1 cellular context compared by ENCODE assay signal in the genomic region with DNA sequence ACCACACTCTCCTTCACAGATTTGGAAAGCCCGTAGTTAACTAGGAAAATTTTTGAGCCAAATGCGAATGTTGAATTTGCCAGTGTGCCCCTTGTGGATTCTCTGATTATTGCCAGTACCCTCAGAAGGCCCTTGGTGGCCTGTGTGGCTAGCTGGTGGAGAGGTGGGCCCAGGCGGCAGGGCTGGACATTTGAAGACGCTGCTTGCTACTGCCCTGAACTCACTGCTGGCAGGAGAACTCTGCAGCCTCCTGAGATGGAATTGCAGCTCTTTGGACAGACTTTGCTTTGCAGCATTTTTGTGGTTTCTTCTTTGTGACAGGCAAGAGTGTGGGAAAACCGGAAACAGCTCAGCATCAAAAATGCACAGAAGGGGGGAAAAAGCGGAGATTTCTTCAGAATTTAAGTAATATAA.
TF ChIP-seq lines count a peak whose summit lies in the region.

No MANE protein-coding gene starts in this region.

TF ChIP-seq in GM23338, 12 proteins besides CTCF, POLR2A, EP300 and RAD21 (continued from another document):
- TF ChIP-seq, protein P1, sequence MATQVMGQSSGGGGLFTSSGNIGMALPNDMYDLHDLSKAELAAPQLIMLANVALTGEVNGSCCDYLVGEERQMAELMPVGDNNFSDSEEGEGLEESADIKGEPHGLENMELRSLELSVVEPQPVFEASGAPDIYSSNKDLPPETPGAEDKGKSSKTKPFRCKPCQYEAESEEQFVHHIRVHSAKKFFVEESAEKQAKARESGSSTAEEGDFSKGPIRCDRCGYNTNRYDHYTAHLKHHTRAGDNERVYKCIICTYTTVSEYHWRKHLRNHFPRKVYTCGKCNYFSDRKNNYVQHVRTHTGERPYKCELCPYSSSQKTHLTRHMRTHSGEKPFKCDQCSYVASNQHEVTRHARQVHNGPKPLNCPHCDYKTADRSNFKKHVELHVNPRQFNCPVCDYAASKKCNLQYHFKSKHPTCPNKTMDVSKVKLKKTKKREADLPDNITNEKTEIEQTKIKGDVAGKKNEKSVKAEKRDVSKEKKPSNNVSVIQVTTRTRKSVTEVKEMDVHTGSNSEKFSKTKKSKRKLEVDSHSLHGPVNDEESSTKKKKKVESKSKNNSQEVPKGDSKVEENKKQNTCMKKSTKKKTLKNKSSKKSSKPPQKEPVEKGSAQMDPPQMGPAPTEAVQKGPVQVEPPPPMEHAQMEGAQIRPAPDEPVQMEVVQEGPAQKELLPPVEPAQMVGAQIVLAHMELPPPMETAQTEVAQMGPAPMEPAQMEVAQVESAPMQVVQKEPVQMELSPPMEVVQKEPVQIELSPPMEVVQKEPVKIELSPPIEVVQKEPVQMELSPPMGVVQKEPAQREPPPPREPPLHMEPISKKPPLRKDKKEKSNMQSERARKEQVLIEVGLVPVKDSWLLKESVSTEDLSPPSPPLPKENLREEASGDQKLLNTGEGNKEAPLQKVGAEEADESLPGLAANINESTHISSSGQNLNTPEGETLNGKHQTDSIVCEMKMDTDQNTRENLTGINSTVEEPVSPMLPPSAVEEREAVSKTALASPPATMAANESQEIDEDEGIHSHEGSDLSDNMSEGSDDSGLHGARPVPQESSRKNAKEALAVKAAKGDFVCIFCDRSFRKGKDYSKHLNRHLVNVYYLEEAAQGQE (IDR thresholded peaks at IDR 0.05; ENCODE audit: unreplicated experiment), result no peak
- TF ChIP-seq CREB1 (CRISPR knock-in tag; IDR thresholded peaks at IDR 0.05; ENCODE audit: low read depth) (no peak), ZNF331 (CRISPR knock-in tag; IDR thresholded peaks at IDR 0.05; ENCODE audit: low read depth) (no peak), EZH2 (IDR thresholded peaks at IDR 0.05; ENCODE audit: low read depth, unreplicated experiment) (no peak), NANOG (IDR thresholded peaks at IDR 0.05; ENCODE audit: borderline replicate concordance) (no peak), POLR2AphosphoS5 (IDR thresholded peaks at IDR 0.05; ENCODE audit: low read depth) (no peak), STAT1 (IDR thresholded peaks at IDR 0.05; ENCODE audit: unreplicated experiment) (no peak), JUNB (IDR thresholded peaks at IDR 0.05; ENCODE audit: unreplicated experiment) (no peak), EZH2phosphoT487 (IDR thresholded peaks at IDR 0.05; ENCODE audit: unreplicated experiment) (no peak)
- TF ChIP-seq, protein P2, sequence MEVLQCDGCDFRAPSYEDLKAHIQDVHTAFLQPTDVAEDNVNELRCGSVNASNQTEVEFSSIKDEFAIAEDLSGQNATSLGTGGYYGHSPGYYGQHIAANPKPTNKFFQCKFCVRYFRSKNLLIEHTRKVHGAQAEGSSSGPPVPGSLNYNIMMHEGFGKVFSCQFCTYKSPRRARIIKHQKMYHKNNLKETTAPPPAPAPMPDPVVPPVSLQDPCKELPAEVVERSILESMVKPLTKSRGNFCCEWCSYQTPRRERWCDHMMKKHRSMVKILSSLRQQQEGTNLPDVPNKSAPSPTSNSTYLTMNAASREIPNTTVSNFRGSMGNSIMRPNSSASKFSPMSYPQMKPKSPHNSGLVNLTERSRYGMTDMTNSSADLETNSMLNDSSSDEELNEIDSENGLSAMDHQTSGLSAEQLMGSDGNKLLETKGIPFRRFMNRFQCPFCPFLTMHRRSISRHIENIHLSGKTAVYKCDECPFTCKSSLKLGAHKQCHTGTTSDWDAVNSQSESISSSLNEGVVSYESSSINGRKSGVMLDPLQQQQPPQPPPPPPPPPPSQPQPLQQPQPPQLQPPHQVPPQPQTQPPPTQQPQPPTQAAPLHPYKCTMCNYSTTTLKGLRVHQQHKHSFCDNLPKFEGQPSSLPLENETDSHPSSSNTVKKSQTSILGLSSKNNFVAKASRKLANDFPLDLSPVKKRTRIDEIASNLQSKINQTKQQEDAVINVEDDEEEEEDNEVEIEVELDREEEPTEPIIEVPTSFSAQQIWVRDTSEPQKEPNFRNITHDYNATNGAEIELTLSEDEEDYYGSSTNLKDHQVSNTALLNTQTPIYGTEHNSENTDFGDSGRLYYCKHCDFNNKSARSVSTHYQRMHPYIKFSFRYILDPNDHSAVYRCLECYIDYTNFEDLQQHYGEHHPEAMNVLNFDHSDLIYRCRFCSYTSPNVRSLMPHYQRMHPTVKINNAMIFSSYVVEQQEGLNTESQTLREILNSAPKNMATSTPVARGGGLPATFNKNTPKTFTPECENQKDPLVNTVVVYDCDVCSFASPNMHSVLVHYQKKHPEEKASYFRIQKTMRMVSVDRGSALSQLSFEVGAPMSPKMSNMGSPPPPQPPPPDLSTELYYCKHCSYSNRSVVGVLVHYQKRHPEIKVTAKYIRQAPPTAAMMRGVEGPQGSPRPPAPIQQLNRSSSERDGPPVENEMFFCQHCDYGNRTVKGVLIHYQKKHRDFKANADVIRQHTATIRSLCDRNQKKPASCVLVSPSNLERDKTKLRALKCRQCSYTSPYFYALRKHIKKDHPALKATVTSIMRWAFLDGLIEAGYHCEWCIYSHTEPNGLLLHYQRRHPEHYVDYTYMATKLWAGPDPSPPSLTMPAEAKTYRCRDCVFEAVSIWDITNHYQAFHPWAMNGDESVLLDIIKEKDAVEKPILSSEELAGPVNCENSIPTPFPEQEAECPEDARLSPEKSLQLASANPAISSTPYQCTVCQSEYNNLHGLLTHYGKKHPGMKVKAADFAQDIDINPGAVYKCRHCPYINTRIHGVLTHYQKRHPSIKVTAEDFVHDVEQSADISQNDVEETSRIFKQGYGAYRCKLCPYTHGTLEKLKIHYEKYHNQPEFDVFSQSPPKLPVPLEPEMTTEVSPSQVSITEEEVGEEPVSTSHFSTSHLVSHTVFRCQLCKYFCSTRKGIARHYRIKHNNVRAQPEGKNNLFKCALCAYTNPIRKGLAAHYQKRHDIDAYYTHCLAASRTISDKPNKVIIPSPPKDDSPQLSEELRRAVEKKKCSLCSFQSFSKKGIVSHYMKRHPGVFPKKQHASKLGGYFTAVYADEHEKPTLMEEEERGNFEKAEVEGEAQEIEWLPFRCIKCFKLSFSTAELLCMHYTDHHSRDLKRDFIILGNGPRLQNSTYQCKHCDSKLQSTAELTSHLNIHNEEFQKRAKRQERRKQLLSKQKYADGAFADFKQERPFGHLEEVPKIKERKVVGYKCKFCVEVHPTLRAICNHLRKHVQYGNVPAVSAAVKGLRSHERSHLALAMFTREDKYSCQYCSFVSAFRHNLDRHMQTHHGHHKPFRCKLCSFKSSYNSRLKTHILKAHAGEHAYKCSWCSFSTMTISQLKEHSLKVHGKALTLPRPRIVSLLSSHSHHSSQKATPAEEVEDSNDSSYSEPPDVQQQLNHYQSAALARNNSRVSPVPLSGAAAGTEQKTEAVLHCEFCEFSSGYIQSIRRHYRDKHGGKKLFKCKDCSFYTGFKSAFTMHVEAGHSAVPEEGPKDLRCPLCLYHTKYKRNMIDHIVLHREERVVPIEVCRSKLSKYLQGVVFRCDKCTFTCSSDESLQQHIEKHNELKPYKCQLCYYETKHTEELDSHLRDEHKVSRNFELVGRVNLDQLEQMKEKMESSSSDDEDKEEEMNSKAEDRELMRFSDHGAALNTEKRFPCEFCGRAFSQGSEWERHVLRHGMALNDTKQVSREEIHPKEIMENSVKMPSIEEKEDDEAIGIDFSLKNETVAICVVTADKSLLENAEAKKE (CRISPR knock-in tag; IDR thresholded peaks at IDR 0.05), result no peak
